ENCODE assay signal across 1 cellular context in genomic region chr10:21525367-21526183, GRCh38.
TF ChIP-seq lines count a peak whose summit lies in the region.

Gene SKIDA1, minus strand, starts transcription at chr10:21525682. Its CDS starts 7,860 bp downstream, at chr10:21517822.

TF ChIP-seq in HepG2, 621 proteins besides CTCF, POLR2A, EP300 and RAD21 (continued from another document and continues in another):
- TF ChIP-seq ARID5B (CRISPR knock-in tag; IDR thresholded peaks at IDR 0.05) (peak; percentile 83; the same call in 1 of the 2 replicates), ZBTB1 (CRISPR knock-in tag; IDR thresholded peaks at IDR 0.05; ENCODE audit: borderline replicate concordance) (peak; percentile 96; the same call in 1 of the 2 replicates), ZFP37 (CRISPR knock-in tag; IDR thresholded peaks at IDR 0.05; ENCODE audit: borderline replicate concordance) (no peak), ZNF776 (CRISPR knock-in tag; IDR thresholded peaks at IDR 0.05) (peak; percentile 44; the same call in 1 of the 2 replicates), MEIS1 (CRISPR knock-in tag; IDR thresholded peaks at IDR 0.05; ENCODE audit: borderline replicate concordance) (peak; percentile 87; the same call in 1 of the 2 replicates), RBM22 (optimal IDR thresholded peaks at IDR 0.05; ENCODE audit: low read length) (no peak), MEF2D (CRISPR knock-in tag; IDR thresholded peaks at IDR 0.05) (peak; percentile 54; the same call in 1 of the 2 replicates), ZSCAN29 (CRISPR knock-in tag; conservative IDR thresholded peaks at IDR 0.05) (no peak; the same call in 1 of the 2 replicates), ZNF609 (CRISPR knock-in tag; IDR thresholded peaks at IDR 0.05; ENCODE audit: borderline replicate concordance) (peak; percentile 66), ZNF326 (CRISPR knock-in tag; IDR thresholded peaks at IDR 0.05; ENCODE audit: borderline replicate concordance) (no peak), PRDM10 (CRISPR knock-in tag; IDR thresholded peaks at IDR 0.05; ENCODE audit: low read depth) (no peak), ZNF891 (CRISPR knock-in tag; IDR thresholded peaks at IDR 0.05) (no peak; the same call in none of the 2 replicates), REXO4 (CRISPR knock-in tag; IDR thresholded peaks at IDR 0.05; ENCODE audit: borderline replicate concordance) (no peak), ZBTB7B (CRISPR knock-in tag; IDR thresholded peaks at IDR 0.05) (peak; percentile 90; the same call in 1 of the 2 replicates), MAX (IDR thresholded peaks at IDR 0.05) (no peak), ZNF572 (CRISPR knock-in tag; IDR thresholded peaks at IDR 0.05) (no peak), ZNF850 (CRISPR knock-in tag; conservative IDR thresholded peaks at IDR 0.05) (no peak), ZNF703 (CRISPR knock-in tag; IDR thresholded peaks at IDR 0.05; ENCODE audit: borderline replicate concordance) (peak; percentile 74), ETV6 (CRISPR knock-in tag; conservative IDR thresholded peaks at IDR 0.05) (0 out of 2 replicates have a peak, but pooled peaks have one; percentile 25), IKZF5 (CRISPR knock-in tag; IDR thresholded peaks at IDR 0.05) (peak; percentile 80), TBX2 (CRISPR knock-in tag; IDR thresholded peaks at IDR 0.05; ENCODE audit: borderline replicate concordance) (peak; percentile 92; the same call in 1 of the 2 replicates), HMGXB3 (CRISPR knock-in tag; IDR thresholded peaks at IDR 0.05; ENCODE audit: borderline replicate concordance) (peak; percentile 53; the same call in 1 of the 2 replicates), BHLHE40 (IDR thresholded peaks at IDR 0.05; ENCODE audit: low read length) (peak; percentile 87), ZBTB42 (CRISPR knock-in tag; IDR thresholded peaks at IDR 0.05) (peak; percentile 65; the same call in 1 of the 2 replicates), ZNF770 (CRISPR knock-in tag; IDR thresholded peaks at IDR 0.05) (no peak; the same call in 1 of the 2 replicates), TAF15 (IDR thresholded peaks at IDR 0.05; ENCODE audit: low read depth, low read length, poor library complexity, severe bottlenecking) (no peak), ZNF234 (CRISPR knock-in tag; conservative IDR thresholded peaks at IDR 0.05) (0 out of 2 replicates have a peak, but pooled peaks have one; percentile 12), ZNF800 (CRISPR knock-in tag; IDR thresholded peaks at IDR 0.05) (no peak), NR0B2 (CRISPR knock-in tag; IDR thresholded peaks at IDR 0.05) (peak; percentile 69; the same call in 1 of the 2 replicates), ARNT2 (CRISPR knock-in tag; IDR thresholded peaks at IDR 0.05; ENCODE audit: low read depth) (peak; percentile 25)
